8 cellular contexts compared by ENCODE assay signal in the genomic region with DNA sequence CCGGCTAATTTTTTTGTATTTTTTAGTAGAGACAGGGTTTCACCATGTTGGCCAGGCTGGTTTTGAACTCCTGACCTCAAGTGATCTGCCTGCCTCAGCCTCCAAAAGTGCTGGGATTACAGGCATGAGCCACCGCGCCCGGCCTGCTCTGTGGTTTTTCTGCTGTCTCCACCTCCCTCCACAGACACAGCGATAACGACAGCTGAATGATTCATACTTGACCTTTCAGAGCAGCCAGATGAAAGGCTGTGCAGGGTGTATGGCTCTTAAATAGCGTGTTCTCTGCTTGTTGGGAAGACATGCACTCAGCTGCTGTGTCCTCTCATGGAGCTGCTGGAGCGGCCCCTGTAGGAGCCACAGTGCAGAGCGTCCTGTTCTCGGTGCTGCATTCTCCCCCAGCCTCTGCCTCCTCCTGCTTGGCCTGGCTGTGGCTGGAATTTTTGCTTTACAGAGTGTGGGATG.
A peak's percentile ranks its signal among the peaks of the same experiment; 100 is the strongest.
DNase-seq lines count a peak whose midpoint lies in the region; ATAC-seq and TF ChIP-seq lines count a peak whose summit lies in the region.
"Not testable (repeated sequence)": the region's sequence is repeated elsewhere in the genome, so short reads cannot be mapped to it uniquely, and the experiment has no call there.

No MANE protein-coding gene starts in this region.

- H3K9me3 ChIP-seq in heart right ventricle, prostate gland, suprapubic skin: not testable (repeated sequence)

- ATAC-seq in HG03108 (IDR thresholded peaks at IDR 0.05; ENCODE audit: unreplicated experiment), result peak; percentile 67
- ATAC-seq in heart right ventricle, result peak; percentile 96 to 99 (median 98)

- H3K4me1 ChIP-seq in heart right ventricle (peaks cover 0 to 34% (median 15%) of the 10 kb centered on the region in 9 donors), suprapubic skin (peaks cover 10% of the 10 kb centered on the region)
- not testable (repeated sequence) for H3K4me1 ChIP-seq in prostate gland (replicated peaks)

- WGBS in heart right ventricle, 2 donors, result 34 to 35% methylated on average over 10 of the region's 10 CpGs
- 44% methylated on average over 10 of the region's 10 CpGs for WGBS in prostate gland
- WGBS in suprapubic skin, result 33% methylated on average over 9 of the region's 10 CpGs

- intact Hi-C loops in heart right ventricle (cut with DNase I), result loop anchor here in 1 of 10 donors (5.0 kb wide), 2 partner anchors 41 to 249 kb away; no protein-coding TSS in a partner anchor
- intact Hi-C loops in prostate gland (cut with DNase I), result not testable (repeated sequence)

- TF ChIP-seq POLR2A in prostate gland (IDR thresholded peaks at IDR 0.05); suprapubic skin (IDR thresholded peaks at IDR 0.05): not testable (repeated sequence)

- H3K27ac ChIP-seq in heart right ventricle (peak overlapping the region; percentile 51 to 83 (median 72)), prostate gland (peak overlapping the region in 1 of 2 donors; percentile 30), suprapubic skin (peak overlapping the region; percentile 16)

- TF ChIP-seq EP300 in suprapubic skin (IDR thresholded peaks at IDR 0.05), result not testable (repeated sequence)

- peak; percentile 92 for DNase-seq in GM04503 (ENCODE audit: low read depth)
- peak; percentile 99 for DNase-seq in NCI-H69 (lab: John Stamatoyannopoulos, UW)
- DNase-seq in activated CD4-positive, CD25-positive, alpha-beta regulatory T cell (lab: John Stamatoyannopoulos, UW), result peak; percentile 39 to 53 (median 50)
- DNase-seq in amniotic stem cell (lab: John Stamatoyannopoulos, UW), result peak; percentile 81
- peak; percentile 76 to 77 for DNase-seq in heart right ventricle
- DNase-seq in prostate gland (ENCODE audit: low spot score), result peak; percentile 21
- DNase-seq in suprapubic skin (ENCODE audit: low spot score in 2 of 2), result peak in 1 of 2 donors; percentile 84

- TF ChIP-seq CTCF in heart right ventricle (IDR thresholded peaks at IDR 0.05), result peak in 8 of 9 donors; percentile 27 to 68 (median 45)
- peak in 2 of 4 experiments; percentile 15 to 23 for TF ChIP-seq CTCF in prostate gland (IDR thresholded peaks at IDR 0.05)
- TF ChIP-seq CTCF in suprapubic skin (IDR thresholded peaks at IDR 0.05), result peak in 1 of 2 donors; percentile 33

- H3K36me3 ChIP-seq in heart right ventricle (peaks cover 0 to 23% (median 0%) of the 10 kb centered on the region in 9 donors), suprapubic skin (peaks cover 18% of the 10 kb centered on the region)
- H3K36me3 ChIP-seq in prostate gland, result not testable (repeated sequence)

- not testable (repeated sequence) for H3K4me3 ChIP-seq in heart right ventricle, prostate gland, suprapubic skin

- not testable (repeated sequence) for H3K27me3 ChIP-seq in heart right ventricle; prostate gland (replicated peaks; ENCODE audit: insufficient read depth); suprapubic skin
